Comparison of ENCODE assay signal across 18 cellular contexts in genomic region chr1:234270581-234271242, GRCh38.
DNase-seq lines count a peak whose midpoint lies in the region; FAIRE-seq and TF ChIP-seq lines count a peak whose summit lies in the region.
"Had no signal": no experiment of that assay in that cellular context is flagged by ENCODE, and none has a peak within 500 bp of the region (broad histone marks: within the 10 kb centered on the region; RNA-seq: fewer than 3 reads in every experiment).

No MANE protein-coding gene starts in this region.

- no peaks in the 10 kb centered on the region for H3K27me3 Mint-ChIP-seq in activated naive CD4-positive, alpha-beta T cell treated with anti-CD3 and anti-CD28 coated beads, Interleukin-2, amount 50 U/mL, for 24 hours
- H3K27me3 Mint-ChIP-seq in T-helper 2 cell treated with Interferon-gamma antibody and Interleukin-4, amounts not matched to agents 5 μg/mL and 100 μg/mL, for 36 hours (ENCODE audit: low read depth): peaks cover 12% of the 10 kb centered on the region

- TF ChIP-seq CTCF in astrocyte of the spinal cord (IDR thresholded peaks at IDR 0.05; ENCODE audit: low read depth, low read length): no peak

- no peak for DNase-seq in activated naive CD4-positive, alpha-beta T cell treated with Interleukin-2 at 50 U/mL for 16 hours
- DNase-seq in HTR-8/SVneo (ENCODE audit: insufficient read length, low spot score) (no peak), astrocyte of the spinal cord (ENCODE audit: low read depth, low spot score) (peak; percentile 26), urothelium cell line (ENCODE audit: low spot score) (peak; percentile 34), kidney tubule cell (ENCODE audit: low spot score) (no peak), NCI-H1417 treated with DMSO at 0.1 percent for 48 hours (lab: John Stamatoyannopoulos, UW) (no peak)
- DNase-seq in T-helper 2 cell treated with Interferon-gamma antibody and Interleukin-4, amounts not matched to agents 5 μg/mL and 100 μg/mL, for 36 hours (ENCODE audit: low spot score): no peak
- DNase-seq: activated T-cell treated with anti-CD3 and anti-CD28 coated beads, Interleukin-2, amount 50 U/mL, for 4 hours; Caco-2; esophagus squamous epithelium; NCI-H1694 treated with DMSO at 0.1 percent for 48 hours; NCI-H446 treated with DMSO at 0.1 percent for 48 hours; SJCRH30; T-helper 9 cell had no signal

- H3K9me3 Mint-ChIP-seq in activated naive CD4-positive, alpha-beta T cell treated with anti-CD3 and anti-CD28 coated beads, Interleukin-2, amount 50 U/mL, for 24 hours: no peaks in the 10 kb centered on the region
- H3K9me3 Mint-ChIP-seq in T-helper 2 cell treated with Interferon-gamma antibody and Interleukin-4, amounts not matched to agents 5 μg/mL and 100 μg/mL, for 36 hours: no peaks in the 10 kb centered on the region
- H3K9me3 Mint-ChIP-seq: activated T-cell treated with anti-CD3 and anti-CD28 coated beads, Interleukin-2, amount 50 U/mL, for 4 hours; dendritic cell treated with granulocyte-macrophage colony-stimulating factor and Interleukin-4, amounts not matched to agents 40 ng/mL and 50 ng/mL, for 4 days had no signal

- H3K4me3 ChIP-seq in astrocyte of the spinal cord (ENCODE audit: low read depth, low read length): no peak overlapping the region
- H3K4me3 ChIP-seq: esophagus squamous epithelium, HAP-1, SJCRH30 had no signal

- FAIRE-seq in HTR-8/SVneo (lab: Jason Lieb, UNC) (peak; percentile 71), urothelium cell line (lab: Jason Lieb, UNC) (no peak)
- FAIRE-seq: islet of Langerhans had no signal

- peak overlapping the region; percentile 53 for H3K27ac Mint-ChIP-seq in activated naive CD4-positive, alpha-beta T cell treated with anti-CD3 and anti-CD28 coated beads, Interleukin-2, amount 50 U/mL, for 24 hours
- H3K27ac Mint-ChIP-seq in T-helper 2 cell treated with Interferon-gamma antibody and Interleukin-4, amounts not matched to agents 5 μg/mL and 100 μg/mL, for 36 hours: no peak overlapping the region
- H3K27ac Mint-ChIP-seq: dendritic cell treated with granulocyte-macrophage colony-stimulating factor and Interleukin-4, amounts not matched to agents 40 ng/mL and 50 ng/mL, for 4 days had no signal

- peaks cover 9% of the 10 kb centered on the region for H3K36me3 Mint-ChIP-seq in activated naive CD4-positive, alpha-beta T cell treated with anti-CD3 and anti-CD28 coated beads, Interleukin-2, amount 50 U/mL, for 24 hours
- H3K36me3 Mint-ChIP-seq in T-helper 2 cell treated with Interferon-gamma antibody and Interleukin-4, amounts not matched to agents 5 μg/mL and 100 μg/mL, for 36 hours (ENCODE audit: low read depth): no peaks in the 10 kb centered on the region

- peaks cover 31% of the 10 kb centered on the region for H3K4me1 Mint-ChIP-seq in activated naive CD4-positive, alpha-beta T cell treated with anti-CD3 and anti-CD28 coated beads, Interleukin-2, amount 50 U/mL, for 24 hours
- H3K4me1 Mint-ChIP-seq in T-helper 2 cell treated with Interferon-gamma antibody and Interleukin-4, amounts not matched to agents 5 μg/mL and 100 μg/mL, for 36 hours (ENCODE audit: low read depth): peaks cover 18% of the 10 kb centered on the region

- in situ Hi-C loops in astrocyte of the spinal cord (cut with HindIII; ENCODE audit: low sequenced_read_pairs): no loop called here

- peak overlapping the region; percentile 11 for H3K4me3 Mint-ChIP-seq in activated naive CD4-positive, alpha-beta T cell treated with anti-CD3 and anti-CD28 coated beads, Interleukin-2, amount 50 U/mL, for 24 hours
- no peak overlapping the region for H3K4me3 Mint-ChIP-seq in T-helper 2 cell treated with Interferon-gamma antibody and Interleukin-4, amounts not matched to agents 5 μg/mL and 100 μg/mL, for 36 hours
- H3K4me3 Mint-ChIP-seq: activated T-cell treated with anti-CD3 and anti-CD28 coated beads, Interleukin-2, amount 50 U/mL, for 4 hours; dendritic cell treated with granulocyte-macrophage colony-stimulating factor and Interleukin-4, amounts not matched to agents 40 ng/mL and 50 ng/mL, for 4 days had no signal

Comparison
In these comparisons a context has a peak if more than half of its experiments do, and no peak if none do; other contexts are left out.
1. DNase-seq: peak in astrocyte of the spinal cord (single experiment) and urothelium cell line (single experiment); none in activated naive CD4-positive, alpha-beta T cell treated with Interleukin-2 at 50 U/mL for 16 hours (single experiment), HTR-8/SVneo (single experiment), kidney tubule cell (single experiment), T-helper 2 cell treated with Interferon-gamma antibody and Interleukin-4, amounts not matched to agents 5 μg/mL and 100 μg/mL, for 36 hours (single experiment) and NCI-H1417 treated with DMSO at 0.1 percent for 48 hours (single experiment).